In the genomic region with DNA sequence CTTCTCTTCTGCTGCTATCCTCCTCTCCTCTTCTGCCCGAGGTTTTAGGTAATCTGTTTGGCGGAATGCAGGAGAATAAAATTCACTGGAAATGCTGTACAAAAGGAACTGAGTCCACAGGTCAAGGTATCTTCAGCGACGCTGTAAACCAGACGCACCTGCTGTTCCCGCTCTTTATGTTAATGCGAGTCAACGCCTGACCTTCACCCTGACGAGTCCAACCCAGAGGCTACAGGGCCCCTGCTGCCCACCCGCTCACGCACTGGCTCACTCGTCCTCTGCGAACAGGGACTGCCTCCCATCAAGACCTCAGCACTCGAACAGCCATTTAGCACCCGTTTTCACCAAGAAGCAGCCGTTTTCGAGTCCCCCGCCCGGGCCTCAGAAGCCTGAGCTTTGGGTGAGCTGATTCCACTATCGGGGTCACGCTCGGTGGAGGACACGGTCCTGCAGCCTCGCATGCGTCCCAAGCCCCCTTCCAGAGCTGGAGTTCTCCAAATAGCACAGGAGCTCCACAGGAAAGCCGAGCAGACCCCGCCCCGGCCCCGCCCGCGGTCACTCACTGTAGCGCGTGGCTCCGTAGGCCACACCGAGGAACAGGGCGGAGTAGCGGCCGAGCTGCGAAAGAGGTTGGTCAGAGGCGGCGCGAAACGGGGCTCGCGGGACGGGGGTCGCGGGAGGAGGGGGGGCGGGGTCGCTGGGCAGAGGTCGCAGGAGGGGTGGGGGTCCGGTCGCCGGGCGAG, we compare ENCODE assay signal across 1 cellular context.
TF ChIP-seq lines count a peak whose summit lies in the region.

No MANE protein-coding gene starts in this region.

TF ChIP-seq in HepG2, 621 proteins besides CTCF, POLR2A, EP300 and RAD21 (continued from another document):
- TF ChIP-seq, protein P1, sequence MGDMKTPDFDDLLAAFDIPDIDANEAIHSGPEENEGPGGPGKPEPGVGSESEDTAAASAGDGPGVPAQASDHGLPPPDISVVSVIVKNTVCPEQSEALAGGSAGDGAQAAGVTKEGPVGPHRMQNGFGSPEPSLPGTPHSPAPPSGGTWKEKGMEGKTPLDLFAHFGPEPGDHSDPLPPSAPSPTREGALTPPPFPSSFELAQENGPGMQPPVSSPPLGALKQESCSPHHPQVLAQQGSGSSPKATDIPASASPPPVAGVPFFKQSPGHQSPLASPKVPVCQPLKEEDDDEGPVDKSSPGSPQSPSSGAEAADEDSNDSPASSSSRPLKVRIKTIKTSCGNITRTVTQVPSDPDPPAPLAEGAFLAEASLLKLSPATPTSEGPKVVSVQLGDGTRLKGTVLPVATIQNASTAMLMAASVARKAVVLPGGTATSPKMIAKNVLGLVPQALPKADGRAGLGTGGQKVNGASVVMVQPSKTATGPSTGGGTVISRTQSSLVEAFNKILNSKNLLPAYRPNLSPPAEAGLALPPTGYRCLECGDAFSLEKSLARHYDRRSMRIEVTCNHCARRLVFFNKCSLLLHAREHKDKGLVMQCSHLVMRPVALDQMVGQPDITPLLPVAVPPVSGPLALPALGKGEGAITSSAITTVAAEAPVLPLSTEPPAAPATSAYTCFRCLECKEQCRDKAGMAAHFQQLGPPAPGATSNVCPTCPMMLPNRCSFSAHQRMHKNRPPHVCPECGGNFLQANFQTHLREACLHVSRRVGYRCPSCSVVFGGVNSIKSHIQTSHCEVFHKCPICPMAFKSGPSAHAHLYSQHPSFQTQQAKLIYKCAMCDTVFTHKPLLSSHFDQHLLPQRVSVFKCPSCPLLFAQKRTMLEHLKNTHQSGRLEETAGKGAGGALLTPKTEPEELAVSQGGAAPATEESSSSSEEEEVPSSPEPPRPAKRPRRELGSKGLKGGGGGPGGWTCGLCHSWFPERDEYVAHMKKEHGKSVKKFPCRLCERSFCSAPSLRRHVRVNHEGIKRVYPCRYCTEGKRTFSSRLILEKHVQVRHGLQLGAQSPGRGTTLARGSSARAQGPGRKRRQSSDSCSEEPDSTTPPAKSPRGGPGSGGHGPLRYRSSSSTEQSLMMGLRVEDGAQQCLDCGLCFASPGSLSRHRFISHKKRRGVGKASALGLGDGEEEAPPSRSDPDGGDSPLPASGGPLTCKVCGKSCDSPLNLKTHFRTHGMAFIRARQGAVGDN (CRISPR knock-in tag; IDR thresholded peaks at IDR 0.05): peak; percentile 36
- TF ChIP-seq CAMTA2 (CRISPR knock-in tag; IDR thresholded peaks at IDR 0.05; ENCODE audit: borderline replicate concordance) (no peak), ZNF879 (CRISPR knock-in tag; IDR thresholded peaks at IDR 0.05) (0 out of 2 replicates have a peak, but pooled peaks have one; percentile 3), SP5 (CRISPR knock-in tag; IDR thresholded peaks at IDR 0.05; ENCODE audit: borderline replicate concordance, low read depth) (no peak), NCOA5 (CRISPR knock-in tag; IDR thresholded peaks at IDR 0.05) (no peak), ZSCAN22 (CRISPR knock-in tag; IDR thresholded peaks at IDR 0.05) (no peak), ZMYM4 (CRISPR knock-in tag; IDR thresholded peaks at IDR 0.05) (peak; percentile 8; the same call in 1 of the 2 replicates), ZSCAN21 (CRISPR knock-in tag; IDR thresholded peaks at IDR 0.05; ENCODE audit: borderline replicate concordance) (no peak), HNF4A (CRISPR knock-in tag; IDR thresholded peaks at IDR 0.05) (peak; percentile 61), ZNF883 (CRISPR knock-in tag; IDR thresholded peaks at IDR 0.05; ENCODE audit: not compliant biosample characterization) (peak; percentile 44), SIX1 (CRISPR knock-in tag; IDR thresholded peaks at IDR 0.05; ENCODE audit: borderline replicate concordance) (no peak), ZNF674 (CRISPR knock-in tag; IDR thresholded peaks at IDR 0.05; ENCODE audit: low read depth) (no peak), SALL2 (CRISPR knock-in tag; IDR thresholded peaks at IDR 0.05) (no peak), PITX1 (CRISPR knock-in tag; IDR thresholded peaks at IDR 0.05) (0 out of 2 replicates have a peak, but pooled peaks have one; percentile 35), PHF20 (CRISPR knock-in tag; IDR thresholded peaks at IDR 0.05) (no peak), PRMT3 (CRISPR knock-in tag; IDR thresholded peaks at IDR 0.05; ENCODE audit: borderline replicate concordance, low read depth) (no peak), NR2F6 (IDR thresholded peaks at IDR 0.05) (peak; percentile 41; the same call in 1 of the 2 replicates), NR2F6 (CRISPR knock-in tag; IDR thresholded peaks at IDR 0.05) (peak; percentile 16; the same call in 1 of the 2 replicates), GABPB1 (CRISPR knock-in tag; IDR thresholded peaks at IDR 0.05) (no peak), FOXA1 (IDR thresholded peaks at IDR 0.05) (no peak), FOXA1 (CRISPR knock-in tag; IDR thresholded peaks at IDR 0.05) (no peak), JUN (CRISPR knock-in tag; IDR thresholded peaks at IDR 0.05) (peak; percentile 58; the same call in 1 of the 2 replicates), KMT2A (CRISPR knock-in tag; IDR thresholded peaks at IDR 0.05) (no peak), MXD4 (CRISPR knock-in tag; IDR thresholded peaks at IDR 0.05) (no peak), IRX3 (CRISPR knock-in tag; IDR thresholded peaks at IDR 0.05; ENCODE audit: borderline replicate concordance, low read depth) (peak; percentile 45; the same call in 1 of the 2 replicates)
- TF ChIP-seq, protein P2, sequence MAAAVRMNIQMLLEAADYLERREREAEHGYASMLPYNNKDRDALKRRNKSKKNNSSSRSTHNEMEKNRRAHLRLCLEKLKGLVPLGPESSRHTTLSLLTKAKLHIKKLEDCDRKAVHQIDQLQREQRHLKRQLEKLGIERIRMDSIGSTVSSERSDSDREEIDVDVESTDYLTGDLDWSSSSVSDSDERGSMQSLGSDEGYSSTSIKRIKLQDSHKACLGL (CRISPR knock-in tag; IDR thresholded peaks at IDR 0.05): no peak; the same call in 1 of the 2 replicates
- TF ChIP-seq, protein P3, sequence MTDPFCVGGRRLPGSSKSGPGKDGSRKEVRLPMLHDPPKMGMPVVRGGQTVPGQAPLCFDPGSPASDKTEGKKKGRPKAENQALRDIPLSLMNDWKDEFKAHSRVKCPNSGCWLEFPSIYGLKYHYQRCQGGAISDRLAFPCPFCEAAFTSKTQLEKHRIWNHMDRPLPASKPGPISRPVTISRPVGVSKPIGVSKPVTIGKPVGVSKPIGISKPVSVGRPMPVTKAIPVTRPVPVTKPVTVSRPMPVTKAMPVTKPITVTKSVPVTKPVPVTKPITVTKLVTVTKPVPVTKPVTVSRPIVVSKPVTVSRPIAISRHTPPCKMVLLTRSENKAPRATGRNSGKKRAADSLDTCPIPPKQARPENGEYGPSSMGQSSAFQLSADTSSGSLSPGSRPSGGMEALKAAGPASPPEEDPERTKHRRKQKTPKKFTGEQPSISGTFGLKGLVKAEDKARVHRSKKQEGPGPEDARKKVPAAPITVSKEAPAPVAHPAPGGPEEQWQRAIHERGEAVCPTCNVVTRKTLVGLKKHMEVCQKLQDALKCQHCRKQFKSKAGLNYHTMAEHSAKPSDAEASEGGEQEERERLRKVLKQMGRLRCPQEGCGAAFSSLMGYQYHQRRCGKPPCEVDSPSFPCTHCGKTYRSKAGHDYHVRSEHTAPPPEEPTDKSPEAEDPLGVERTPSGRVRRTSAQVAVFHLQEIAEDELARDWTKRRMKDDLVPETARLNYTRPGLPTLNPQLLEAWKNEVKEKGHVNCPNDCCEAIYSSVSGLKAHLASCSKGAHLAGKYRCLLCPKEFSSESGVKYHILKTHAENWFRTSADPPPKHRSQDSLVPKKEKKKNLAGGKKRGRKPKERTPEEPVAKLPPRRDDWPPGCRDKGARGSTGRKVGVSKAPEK (CRISPR knock-in tag; IDR thresholded peaks at IDR 0.05; ENCODE audit: borderline replicate concordance): no peak
- TF ChIP-seq, protein P4, sequence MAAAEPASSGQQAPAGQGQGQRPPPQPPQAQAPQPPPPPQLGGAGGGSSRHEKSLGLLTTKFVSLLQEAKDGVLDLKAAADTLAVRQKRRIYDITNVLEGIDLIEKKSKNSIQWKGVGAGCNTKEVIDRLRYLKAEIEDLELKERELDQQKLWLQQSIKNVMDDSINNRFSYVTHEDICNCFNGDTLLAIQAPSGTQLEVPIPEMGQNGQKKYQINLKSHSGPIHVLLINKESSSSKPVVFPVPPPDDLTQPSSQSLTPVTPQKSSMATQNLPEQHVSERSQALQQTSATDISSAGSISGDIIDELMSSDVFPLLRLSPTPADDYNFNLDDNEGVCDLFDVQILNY (CRISPR knock-in tag; conservative IDR thresholded peaks at IDR 0.05): peak; percentile 84
- TF ChIP-seq, protein P5, sequence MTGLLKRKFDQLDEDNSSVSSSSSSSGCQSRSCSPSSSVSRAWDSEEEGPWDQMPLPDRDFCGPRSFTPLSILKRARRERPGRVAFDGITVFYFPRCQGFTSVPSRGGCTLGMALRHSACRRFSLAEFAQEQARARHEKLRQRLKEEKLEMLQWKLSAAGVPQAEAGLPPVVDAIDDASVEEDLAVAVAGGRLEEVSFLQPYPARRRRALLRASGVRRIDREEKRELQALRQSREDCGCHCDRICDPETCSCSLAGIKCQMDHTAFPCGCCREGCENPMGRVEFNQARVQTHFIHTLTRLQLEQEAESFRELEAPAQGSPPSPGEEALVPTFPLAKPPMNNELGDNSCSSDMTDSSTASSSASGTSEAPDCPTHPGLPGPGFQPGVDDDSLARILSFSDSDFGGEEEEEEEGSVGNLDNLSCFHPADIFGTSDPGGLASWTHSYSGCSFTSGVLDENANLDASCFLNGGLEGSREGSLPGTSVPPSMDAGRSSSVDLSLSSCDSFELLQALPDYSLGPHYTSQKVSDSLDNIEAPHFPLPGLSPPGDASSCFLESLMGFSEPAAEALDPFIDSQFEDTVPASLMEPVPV (CRISPR knock-in tag; IDR thresholded peaks at IDR 0.05): 0 out of 2 replicates have a peak, but pooled peaks have one; percentile 27
- TF ChIP-seq, protein P6, sequence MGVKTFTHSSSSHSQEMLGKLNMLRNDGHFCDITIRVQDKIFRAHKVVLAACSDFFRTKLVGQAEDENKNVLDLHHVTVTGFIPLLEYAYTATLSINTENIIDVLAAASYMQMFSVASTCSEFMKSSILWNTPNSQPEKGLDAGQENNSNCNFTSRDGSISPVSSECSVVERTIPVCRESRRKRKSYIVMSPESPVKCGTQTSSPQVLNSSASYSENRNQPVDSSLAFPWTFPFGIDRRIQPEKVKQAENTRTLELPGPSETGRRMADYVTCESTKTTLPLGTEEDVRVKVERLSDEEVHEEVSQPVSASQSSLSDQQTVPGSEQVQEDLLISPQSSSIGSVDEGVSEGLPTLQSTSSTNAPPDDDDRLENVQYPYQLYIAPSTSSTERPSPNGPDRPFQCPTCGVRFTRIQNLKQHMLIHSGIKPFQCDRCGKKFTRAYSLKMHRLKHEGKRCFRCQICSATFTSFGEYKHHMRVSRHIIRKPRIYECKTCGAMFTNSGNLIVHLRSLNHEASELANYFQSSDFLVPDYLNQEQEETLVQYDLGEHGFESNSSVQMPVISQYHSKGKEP (CRISPR knock-in tag; IDR thresholded peaks at IDR 0.05): no peak
- TF ChIP-seq, protein P7, sequence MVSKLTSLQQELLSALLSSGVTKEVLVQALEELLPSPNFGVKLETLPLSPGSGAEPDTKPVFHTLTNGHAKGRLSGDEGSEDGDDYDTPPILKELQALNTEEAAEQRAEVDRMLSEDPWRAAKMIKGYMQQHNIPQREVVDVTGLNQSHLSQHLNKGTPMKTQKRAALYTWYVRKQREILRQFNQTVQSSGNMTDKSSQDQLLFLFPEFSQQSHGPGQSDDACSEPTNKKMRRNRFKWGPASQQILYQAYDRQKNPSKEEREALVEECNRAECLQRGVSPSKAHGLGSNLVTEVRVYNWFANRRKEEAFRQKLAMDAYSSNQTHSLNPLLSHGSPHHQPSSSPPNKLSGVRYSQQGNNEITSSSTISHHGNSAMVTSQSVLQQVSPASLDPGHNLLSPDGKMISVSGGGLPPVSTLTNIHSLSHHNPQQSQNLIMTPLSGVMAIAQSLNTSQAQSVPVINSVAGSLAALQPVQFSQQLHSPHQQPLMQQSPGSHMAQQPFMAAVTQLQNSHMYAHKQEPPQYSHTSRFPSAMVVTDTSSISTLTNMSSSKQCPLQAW (CRISPR knock-in tag; IDR thresholded peaks at IDR 0.05): no peak
- TF ChIP-seq, protein P8, sequence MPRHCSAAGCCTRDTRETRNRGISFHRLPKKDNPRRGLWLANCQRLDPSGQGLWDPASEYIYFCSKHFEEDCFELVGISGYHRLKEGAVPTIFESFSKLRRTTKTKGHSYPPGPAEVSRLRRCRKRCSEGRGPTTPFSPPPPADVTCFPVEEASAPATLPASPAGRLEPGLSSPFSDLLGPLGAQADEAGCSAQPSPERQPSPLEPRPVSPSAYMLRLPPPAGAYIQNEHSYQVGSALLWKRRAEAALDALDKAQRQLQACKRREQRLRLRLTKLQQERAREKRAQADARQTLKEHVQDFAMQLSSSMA (CRISPR knock-in tag; IDR thresholded peaks at IDR 0.05): no peak
- TF ChIP-seq, protein P9, sequence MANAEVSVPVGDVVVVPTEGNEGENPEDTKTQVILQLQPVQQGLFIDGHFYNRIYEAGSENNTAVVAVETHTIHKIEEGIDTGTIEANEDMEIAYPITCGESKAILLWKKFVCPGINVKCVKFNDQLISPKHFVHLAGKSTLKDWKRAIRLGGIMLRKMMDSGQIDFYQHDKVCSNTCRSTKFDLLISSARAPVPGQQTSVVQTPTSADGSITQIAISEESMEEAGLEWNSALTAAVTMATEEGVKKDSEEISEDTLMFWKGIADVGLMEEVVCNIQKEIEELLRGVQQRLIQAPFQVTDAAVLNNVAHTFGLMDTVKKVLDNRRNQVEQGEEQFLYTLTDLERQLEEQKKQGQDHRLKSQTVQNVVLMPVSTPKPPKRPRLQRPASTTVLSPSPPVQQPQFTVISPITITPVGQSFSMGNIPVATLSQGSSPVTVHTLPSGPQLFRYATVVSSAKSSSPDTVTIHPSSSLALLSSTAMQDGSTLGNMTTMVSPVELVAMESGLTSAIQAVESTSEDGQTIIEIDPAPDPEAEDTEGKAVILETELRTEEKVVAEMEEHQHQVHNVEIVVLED (CRISPR knock-in tag; IDR thresholded peaks at IDR 0.05; ENCODE audit: borderline replicate concordance): peak; percentile 32; the same call in 1 of the 2 replicates
